In the genomic region with DNA sequence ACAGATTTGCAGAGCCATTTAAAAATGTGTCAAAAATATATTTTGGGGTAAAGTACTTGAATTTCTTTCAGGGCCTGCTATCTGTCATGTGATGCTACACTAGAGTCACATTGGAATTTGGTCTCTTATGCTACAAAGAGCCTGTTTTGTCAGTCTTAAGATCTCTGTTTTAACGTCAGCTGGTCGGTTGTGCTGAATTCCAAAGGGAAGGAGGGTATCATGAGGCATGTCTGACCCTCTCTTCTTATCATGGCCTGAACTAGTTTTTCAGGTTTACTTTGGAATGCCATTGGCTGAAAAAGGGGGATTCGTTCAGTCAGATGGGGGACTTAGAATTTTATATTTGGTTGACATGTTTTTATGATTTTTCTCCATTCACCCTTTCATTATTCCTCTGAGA, we compare ENCODE assay signal across 28 cellular contexts.
"Had no signal": no experiment of that assay in that cellular context is flagged by ENCODE, and none has a peak within 500 bp of the region (broad histone marks: within the 10 kb centered on the region; RNA-seq: fewer than 3 reads in every experiment).

No MANE protein-coding gene starts in this region.

- H3K4me3 ChIP-seq: ascending aorta, breast epithelium, cardiac muscle cell, coronary artery, dorsolateral prefrontal cortex, gastrocnemius medialis, heart left ventricle had no signal

- H3K36me3 ChIP-seq: ascending aorta, breast epithelium, cardiac muscle cell, gastrocnemius medialis, heart left ventricle had no signal

- H3K9me3 ChIP-seq: ascending aorta, breast epithelium, gastrocnemius medialis, heart left ventricle had no signal

- H3K27ac ChIP-seq: ascending aorta, breast epithelium, cardiac muscle cell, coronary artery, dorsolateral prefrontal cortex, gastrocnemius medialis, heart left ventricle had no signal

- H3K27me3 ChIP-seq: ascending aorta, breast epithelium, cardiac muscle cell, dorsolateral prefrontal cortex, gastrocnemius medialis, heart left ventricle had no signal

- H3K4me1 ChIP-seq: ascending aorta, breast epithelium, gastrocnemius medialis had no signal

- DNase-seq: activated CD4-positive, alpha-beta memory T cell treated with anti-CD3 and anti-CD28 coated beads, Interleukin-2, amount 10 ng/mL, durations not matched to agents 7 days and 5 days; activated CD4-positive, alpha-beta T cell treated with anti-CD3 and anti-CD28 coated beads for 4 hours; activated CD4-positive, alpha-beta T cell treated with anti-CD3 and anti-CD28 coated beads, Interleukin-2, amount 10 ng/mL, durations not matched to agents 7 days and 5 days; activated CD4-positive, alpha-beta T cell treated with anti-CD3 and anti-CD28 coated beads, Interleukin-2, amount 50 U/mL, for 4 hours; activated CD4-positive, CD25-positive, alpha-beta regulatory T cell; activated CD4-positive, CD25-positive, alpha-beta regulatory T cell treated with anti-CD3 and anti-CD28 coated beads, Interleukin-2, amount 50 U/mL, for 72 hours; activated CD8-positive, alpha-beta memory T cell treated with anti-CD3 and anti-CD28 coated beads, Interleukin-2, amount 50 U/mL, for 48 hours; activated gamma-delta T cell; activated naive CD4-positive, alpha-beta T cell; activated naive CD4-positive, alpha-beta T cell treated with anti-CD3 and anti-CD28 coated beads, Interleukin-2, amount 10 ng/mL, durations not matched to agents 7 days and 5 days; activated naive CD8-positive, alpha-beta T cell treated with anti-CD3 and anti-CD28 coated beads, Interleukin-2, amount 10 ng/mL, durations not matched to agents 7 days and 5 days; activated T-cell treated with anti-CD3 and anti-CD28 coated beads for 4 hours; activated T-cell treated with anti-CD3 and anti-CD28 coated beads, Interleukin-2, amount 50 U/mL, for 24 hours; activated T-cell treated with anti-CD3 and anti-CD28 coated beads, Interleukin-2, amount 50 U/mL, for 72 hours; central memory CD4-positive, alpha-beta T cell; cerebellar nuclear complex; dorsolateral prefrontal cortex; effector memory CD4-positive, alpha-beta T cell; endodermal cell; foreskin fibroblast; gastrocnemius medialis; glutamatergic neuron; heart left ventricle; T-helper 2 cell had no signal
